ENCODE assay signal across 1 cellular context in the genomic region with DNA sequence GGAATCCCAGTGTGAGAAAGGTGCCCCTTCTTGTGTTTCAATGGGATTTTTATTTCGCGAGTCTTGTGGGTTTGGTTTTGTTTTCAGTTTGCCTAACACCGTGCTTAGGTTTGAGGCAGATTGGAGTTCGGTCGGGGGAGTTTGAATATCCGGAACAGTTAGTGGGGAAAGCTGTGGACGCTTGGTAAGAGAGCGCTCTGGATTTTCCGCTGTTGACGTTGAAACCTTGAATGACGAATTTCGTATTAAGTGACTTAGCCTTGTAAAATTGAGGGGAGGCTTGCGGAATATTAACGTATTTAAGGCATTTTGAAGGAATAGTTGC.
TF ChIP-seq lines count a peak whose summit lies in the region.

No MANE protein-coding gene starts in this region.

TF ChIP-seq in endothelial cell of umbilical vein, 7 proteins besides CTCF, POLR2A, EP300 and RAD21 (continued from another document):
- TF ChIP-seq JUN (IDR thresholded peaks at IDR 0.05; ENCODE audit: borderline replicate concordance, insufficient read depth, insufficient read length, low read depth), result no peak
- no peak for TF ChIP-seq MYC (IDR thresholded peaks at IDR 0.05; ENCODE audit: low read depth, low read length)
- TF ChIP-seq MAX (IDR thresholded peaks at IDR 0.05; ENCODE audit: insufficient read depth, insufficient read length), result no peak
- TF ChIP-seq POLR2AphosphoS5 (IDR thresholded peaks at IDR 0.05; ENCODE audit: insufficient read depth, low read depth, low read length), result no peak
- TF ChIP-seq FOS (IDR thresholded peaks at IDR 0.05; ENCODE audit: borderline replicate concordance, insufficient read depth, low read length), result no peak
